12 cellular contexts compared by ENCODE assay signal in genomic region chr15:74545061-74545460, GRCh38. TPM values are rescaled to one million over a fixed set of nuclear protein-coding genes. Genes with fewer than 3 reads are reported as not detected.
DNase-seq lines count a peak whose midpoint lies in the region; ATAC-seq lines count a peak whose summit lies in the region.
"Had no signal": no experiment of that assay in that cellular context is flagged by ENCODE, and none has a peak within 500 bp of the region (broad histone marks: within the 10 kb centered on the region; RNA-seq: fewer than 3 reads in every experiment).

No MANE protein-coding gene starts in this region.

- H3K4me1 Mint-ChIP-seq in activated CD4-positive, alpha-beta T cell treated with anti-CD3 and anti-CD28 coated beads, Interleukin-2, amount 10 ng/mL, durations not matched to agents 24 days and 14 days, result peaks cover 66% of the 10 kb centered on the region
- peaks cover 41 to 57% (median 55%) of the 10 kb centered on the region in 3 donors for H3K4me1 Mint-ChIP-seq in IgD-negative memory B cell
- peaks cover 75% of the 10 kb centered on the region for H3K4me1 Mint-ChIP-seq in activated CD8-positive, alpha-beta T cell treated with anti-CD3 and anti-CD28 coated beads, Interleukin-2, amount 10 ng/mL, durations not matched to agents 7 days and 5 days (ENCODE audit: low read depth)
- peaks cover 45 to 84% (median 82%) of the 10 kb centered on the region in 4 donors for H3K4me1 Mint-ChIP-seq in naive thymus-derived CD8-positive, alpha-beta T cell

- no peak for ATAC-seq in activated CD8-positive, alpha-beta T cell treated with anti-CD3 and anti-CD28 coated beads, Interleukin-2, amount 10 ng/mL, durations not matched to agents 7 days and 5 days
- ATAC-seq in naive thymus-derived CD8-positive, alpha-beta T cell, result no peak
- ATAC-seq in HG03025 (IDR thresholded peaks at IDR 0.05; ENCODE audit: low FRiP score, unreplicated experiment), result no peak

- intact Hi-C loops in activated CD4-positive, alpha-beta T cell treated with anti-CD3 and anti-CD28 coated beads, Interleukin-2, amount 10 ng/mL, durations not matched to agents 24 days and 14 days (cut with micrococcal nuclease), result loop anchor here (10.0 kb wide), 3 partner anchors 110 to 550 kb away; partner anchors contain the start of genes PML, SEMA7A, STOML1 and ULK3

- peaks cover 58% of the 10 kb centered on the region for H3K36me3 Mint-ChIP-seq in activated CD4-positive, alpha-beta T cell treated with anti-CD3 and anti-CD28 coated beads, Interleukin-2, amount 10 ng/mL, durations not matched to agents 24 days and 14 days (ENCODE audit: low read depth)
- peaks cover 3% of the 10 kb centered on the region for H3K36me3 Mint-ChIP-seq in IgD-negative memory B cell
- peaks cover 72% of the 10 kb centered on the region for H3K36me3 Mint-ChIP-seq in activated CD8-positive, alpha-beta T cell treated with anti-CD3 and anti-CD28 coated beads, Interleukin-2, amount 10 ng/mL, durations not matched to agents 7 days and 5 days (ENCODE audit: low read depth)
- H3K36me3 Mint-ChIP-seq in naive thymus-derived CD8-positive, alpha-beta T cell, result peaks cover 0 to 45% (median 5%) of the 10 kb centered on the region in 3 donors

- no peak for DNase-seq in activated CD4-positive, alpha-beta T cell treated with anti-CD3 and anti-CD28 coated beads, Interleukin-2, amount 10 ng/mL, durations not matched to agents 24 days and 14 days
- DNase-seq in activated CD4-positive, alpha-beta T cell treated with anti-CD3 and anti-CD28 coated beads, Interleukin-2, amount 50 U/mL, for 48 hours, result no peak
- no peak for DNase-seq in activated CD8-positive, alpha-beta T cell treated with anti-CD3 and anti-CD28 coated beads, Interleukin-2, amount 10 ng/mL, durations not matched to agents 7 days and 5 days
- DNase-seq in naive thymus-derived CD8-positive, alpha-beta T cell, result no peak
- DNase-seq in NCI-H2107 treated with DMSO at 0.1 percent for 48 hours (lab: John Stamatoyannopoulos, UW; ENCODE audit: unreplicated experiment), result no peak
- no peak for DNase-seq in ecto neural progenitor cell (ENCODE audit: low spot score)
- DNase-seq: Karpas-422, left cardiac atrium, NCI-H1436 treated with DMSO at 0.1 percent for 48 hours, NCI-H226 had no signal

- H3K9me3 Mint-ChIP-seq in activated CD4-positive, alpha-beta T cell treated with anti-CD3 and anti-CD28 coated beads, Interleukin-2, amount 10 ng/mL, durations not matched to agents 24 days and 14 days, result no peaks in the 10 kb centered on the region
- H3K9me3 Mint-ChIP-seq in IgD-negative memory B cell, result no peaks in the 10 kb centered on the region
- no peaks in the 10 kb centered on the region for H3K9me3 Mint-ChIP-seq in activated CD8-positive, alpha-beta T cell treated with anti-CD3 and anti-CD28 coated beads, Interleukin-2, amount 10 ng/mL, durations not matched to agents 7 days and 5 days (ENCODE audit: insufficient read depth)
- no peaks in the 10 kb centered on the region for H3K9me3 Mint-ChIP-seq in naive thymus-derived CD8-positive, alpha-beta T cell

- peak overlapping the region; percentile 70 for H3K4me3 Mint-ChIP-seq in activated CD4-positive, alpha-beta T cell treated with anti-CD3 and anti-CD28 coated beads, Interleukin-2, amount 10 ng/mL, durations not matched to agents 24 days and 14 days
- H3K4me3 Mint-ChIP-seq in IgD-negative memory B cell, result peak overlapping the region in 1 of 4 donors; percentile 47
- H3K4me3 Mint-ChIP-seq in activated CD8-positive, alpha-beta T cell treated with anti-CD3 and anti-CD28 coated beads, Interleukin-2, amount 10 ng/mL, durations not matched to agents 7 days and 5 days, result peak overlapping the region; percentile 71
- H3K4me3 Mint-ChIP-seq in naive thymus-derived CD8-positive, alpha-beta T cell, result peak overlapping the region in 7 of 10 donors; percentile 29 to 77 (median 71)

- peak overlapping the region; percentile 86 for H3K27ac Mint-ChIP-seq in activated CD4-positive, alpha-beta T cell treated with anti-CD3 and anti-CD28 coated beads, Interleukin-2, amount 10 ng/mL, durations not matched to agents 24 days and 14 days
- peak overlapping the region in 2 of 3 donors; percentile 5 to 9 for H3K27ac Mint-ChIP-seq in IgD-negative memory B cell
- no peak overlapping the region for H3K27ac Mint-ChIP-seq in activated CD8-positive, alpha-beta T cell treated with anti-CD3 and anti-CD28 coated beads, Interleukin-2, amount 10 ng/mL, durations not matched to agents 7 days and 5 days
- H3K27ac Mint-ChIP-seq in naive thymus-derived CD8-positive, alpha-beta T cell, result peak overlapping the region in 7 of 10 donors; percentile 45 to 92 (median 84)

- CTCF ChIA-PET in activated CD8-positive, alpha-beta T cell treated with anti-CD3 and anti-CD28 coated beads, Interleukin-2, amount 10 ng/mL, durations not matched to agents 7 days and 5 days (lab: Charles Lee), result interaction anchor here (0.8 to 2.3 kb wide), 14 partner anchors 15 to 249 kb away, joined by 3 to 14 read pairs (median 5); partner anchors contain the start of genes CLK3 and UBL7

- no peaks in the 10 kb centered on the region for H3K27me3 Mint-ChIP-seq in activated CD4-positive, alpha-beta T cell treated with anti-CD3 and anti-CD28 coated beads, Interleukin-2, amount 10 ng/mL, durations not matched to agents 24 days and 14 days
- H3K27me3 Mint-ChIP-seq in IgD-negative memory B cell, result no peaks in the 10 kb centered on the region
- H3K27me3 Mint-ChIP-seq in activated CD8-positive, alpha-beta T cell treated with anti-CD3 and anti-CD28 coated beads, Interleukin-2, amount 10 ng/mL, durations not matched to agents 7 days and 5 days (ENCODE audit: low read depth), result no peaks in the 10 kb centered on the region
- H3K27me3 Mint-ChIP-seq in naive thymus-derived CD8-positive, alpha-beta T cell, result no peaks in the 10 kb centered on the region

- POLR2A ChIA-PET in activated CD8-positive, alpha-beta T cell treated with anti-CD3 and anti-CD28 coated beads, Interleukin-2, amount 10 ng/mL, durations not matched to agents 7 days and 5 days (lab: Charles Lee), result interaction anchor here (0.7 to 2.3 kb wide), 9 partner anchors 9 to 252 kb away, joined by 3 to 7 read pairs (median 4); partner anchors contain the start of gene CLK3
- POLR2A ChIA-PET in naive thymus-derived CD8-positive, alpha-beta T cell (lab: Charles Lee), result interaction anchor here (1.0 kb wide), 1 partner anchor 232 kb away, joined by 3 read pairs; no protein-coding TSS in a partner anchor

RNA-seq across cellular contexts. Expression of gene ARID3B, which starts 4.0 kb away (rescaled TPM):
- total RNA-seq in activated CD4-positive, alpha-beta T cell treated with anti-CD3 and anti-CD28 coated beads, Interleukin-2, amount 10 ng/mL, durations not matched to agents 24 days and 14 days, result 31.1 and 33.9 TPM in 2 replicates
- polyA plus RNA-seq in IgD-negative memory B cell, result 14.4 TPM
- 10 to 100 TPM; 39.8 to 40.1 TPM for total RNA-seq in activated CD8-positive, alpha-beta T cell treated with anti-CD3 and anti-CD28 coated beads, Interleukin-2, amount 10 ng/mL, durations not matched to agents 7 days and 5 days
- 10 to 100 TPM; 35.8 to 37.8 TPM for total RNA-seq in naive thymus-derived CD8-positive, alpha-beta T cell
- 10 to 100 TPM in 1 of 3 donors, 1 to 10 TPM in 2; 4.0 to 13.2 (median 7.5) TPM for polyA plus RNA-seq in naive thymus-derived CD8-positive, alpha-beta T cell
